ENCODE assay signal across 9 cellular contexts in genomic region chr20:13659288-13659687, GRCh38. TPM values are rescaled to one million over a fixed set of nuclear protein-coding genes. Genes with fewer than 3 reads are reported as not detected.
DNase-seq lines count a peak whose midpoint lies in the region; ATAC-seq lines count a peak whose summit lies in the region.
"Had no signal": no experiment of that assay in that cellular context is flagged by ENCODE, and none has a peak within 500 bp of the region (broad histone marks: within the 10 kb centered on the region; RNA-seq: fewer than 3 reads in every experiment).

No MANE protein-coding gene starts in this region.

- peak; percentile 96 for ATAC-seq in GM18508 (IDR thresholded peaks at IDR 0.05; ENCODE audit: insufficient read depth, unreplicated experiment)
- peak; percentile 96 for ATAC-seq in GM21515 (IDR thresholded peaks at IDR 0.05; ENCODE audit: unreplicated experiment)
- peak; percentile 97 for ATAC-seq in HG03095 (IDR thresholded peaks at IDR 0.05; ENCODE audit: unreplicated experiment)

- intact Hi-C loops in posterior vena cava (cut with DNase I): no loop called here

- peak; percentile 33 for DNase-seq in SIG-M5 (lab: John Stamatoyannopoulos, UW)
- DNase-seq in NCI-H510A treated with DMSO at 0.1 percent for 48 hours (lab: John Stamatoyannopoulos, UW): no peak
- DNase-seq in posterior vena cava (ENCODE audit: low spot score): no peak
- no peak for DNase-seq in AML-193 (lab: John Stamatoyannopoulos, UW)
- no peak for DNase-seq in central memory CD4-positive, alpha-beta T cell
- DNase-seq: NCI-H1092 had no signal

RNA-seq across cellular contexts. Expression of gene TASP1, which starts 20.6 kb away (rescaled TPM):
- total RNA-seq in posterior vena cava: 10 to 100 TPM; 21.2 to 24.1 TPM
